9 cellular contexts compared by ENCODE assay signal in genomic region chr10:133335238-133336122, GRCh38. TPM values are rescaled to one million over a fixed set of nuclear protein-coding genes. Genes with fewer than 3 reads are reported as not detected.
DNase-seq lines count a peak whose midpoint lies in the region; ATAC-seq and TF ChIP-seq lines count a peak whose summit lies in the region.
"Had no signal": no experiment of that assay in that cellular context is flagged by ENCODE, and none has a peak within 500 bp of the region (broad histone marks: within the 10 kb centered on the region; RNA-seq: fewer than 3 reads in every experiment).

No MANE protein-coding gene starts in this region.

- H3K36me3 Mint-ChIP-seq in chondrocyte (ENCODE audit: low read depth) = no peaks in the 10 kb centered on the region

- ATAC-seq in left colon = peak; percentile 49

- intact Hi-C loops in left colon (cut with DNase I, micrococcal nuclease) = no loop called here

- H3K4me1 Mint-ChIP-seq in chondrocyte (ENCODE audit: low read depth) = peaks cover 3% of the 10 kb centered on the region

- H3K27me3 Mint-ChIP-seq in chondrocyte (ENCODE audit: low read depth) = peaks cover 22% of the 10 kb centered on the region

- H3K4me3 Mint-ChIP-seq in chondrocyte (ENCODE audit: unreplicated experiment) = peak overlapping the region; percentile 70

- no peaks in the 10 kb centered on the region for H3K9me3 Mint-ChIP-seq in chondrocyte (ENCODE audit: low read depth)

- no peak overlapping the region for H3K27ac Mint-ChIP-seq in chondrocyte (ENCODE audit: unreplicated experiment)

- DNase-seq in HCEC 1CT (peak; percentile 47), chondrocyte (ENCODE audit: low spot score) (peak; percentile 86), left colon (peak in 1 of 2 donors; percentile 72), pons (ENCODE audit: low spot score) (no peak), SHP77 treated with DMSO at 0.1 percent for 48 hours (lab: John Stamatoyannopoulos, UW) (no peak), NCI-H187 treated with DMSO at 0.1 percent for 48 hours (lab: John Stamatoyannopoulos, UW) (no peak)
- DNase-seq in activated CD4-positive, alpha-beta T cell treated with anti-CD3 and anti-CD28 coated beads for 48 hours = peak; percentile 83
- peak; percentile 57 to 66 for DNase-seq in stimulated activated CD4-positive, alpha-beta T cell treated with anti-CD3 and anti-CD28 coated beads, Interleukin-2, amount 100 ng/mL, for 48 hours

- TF ChIP-seq CTCF in chondrocyte (IDR thresholded peaks at IDR 0.05) = no peak

RNA-seq across cellular contexts. Expression of gene CALY, which starts 1.2 kb away (rescaled TPM):
- total RNA-seq in chondrocyte (7.3 to 13.5 TPM (median 8.9 TPM) in 3 replicates), left colon (1 to 10 TPM in 1 of 2 donors, under 1 TPM in 1; 0.43 to 1.6 TPM)

RNA-seq across cellular contexts. Expression of gene PRAP1, which starts 11.7 kb away (rescaled TPM):
- not detected in 3 replicates for total RNA-seq in chondrocyte
- total RNA-seq in left colon = 100 to 1,000 TPM in 1 of 2 donors, 10 to 100 TPM in 1; 48.3 to 244 TPM
- total RNA-seq: T-helper 1 cell treated with Interleukin-12 subunit alpha and Interleukin-12 subunit beta and Interleukin-4 antibody, amounts not matched to agents 30 ng/mL and 1 ng/mL, for 36 hours had no signal

RNA-seq across cellular contexts. Expression of gene FUOM, which starts 22.3 kb away (rescaled TPM):
- total RNA-seq in chondrocyte (29.9 to 34.4 TPM (median 32.2 TPM) in 3 replicates), left colon (10 to 100 TPM; 25.5 to 28.7 TPM)

RNA-seq across cellular contexts. Expression of gene ZNF511, which starts 26.8 kb away (rescaled TPM):
- 25.6 to 33.0 TPM (median 32.7 TPM) in 3 replicates for total RNA-seq in chondrocyte
- total RNA-seq in left colon = 10 to 100 TPM; 41.0 to 42.1 TPM

RNA-seq across cellular contexts. Expression of gene TUBGCP2, which starts 26.8 kb away (rescaled TPM):
- total RNA-seq in chondrocyte (53.2 to 56.2 TPM (median 54.9 TPM) in 3 replicates), left colon (10 to 100 TPM; 53.8 to 53.9 TPM)

Comparison
In these comparisons a context has a peak if more than half of its experiments do, and no peak if none do; other contexts are left out.
1. DNase-seq: peak in HCEC 1CT (single experiment), activated CD4-positive, alpha-beta T cell treated with anti-CD3 and anti-CD28 coated beads for 48 hours (single experiment), chondrocyte (single experiment) and stimulated activated CD4-positive, alpha-beta T cell treated with anti-CD3 and anti-CD28 coated beads, Interleukin-2, amount 100 ng/mL, for 48 hours (2 of 2); none in pons (single experiment), SHP77 treated with DMSO at 0.1 percent for 48 hours (single experiment) and NCI-H187 treated with DMSO at 0.1 percent for 48 hours (single experiment).
2. RNA of gene PRAP1, which starts 11.7 kb away (total RNA-seq): 48.3 to 244 TPM in left colon; not detected in chondrocyte; every median in the first group is over 10 times any median in the second.